In genomic region chr3:48397767-48398681, GRCh38 we compare ENCODE assay signal across 23 cellular contexts. TPM values are rescaled to one million over a fixed set of nuclear protein-coding genes. Genes with fewer than 3 reads are reported as not detected.
DNase-seq lines count a peak whose midpoint lies in the region; ATAC-seq, FAIRE-seq and TF ChIP-seq lines count a peak whose summit lies in the region.
"Had no signal": no experiment of that assay in that cellular context is flagged by ENCODE, and none has a peak within 500 bp of the region (broad histone marks: within the 10 kb centered on the region; RNA-seq: fewer than 3 reads in every experiment).

No MANE protein-coding gene starts in this region.

- H3K9me3 ChIP-seq in BE2C: no peaks in the 10 kb centered on the region
- H3K9me3 ChIP-seq: A549, upper lobe of left lung had no signal

- no peak for TF ChIP-seq POLR2A in H54 (IDR thresholded peaks at IDR 0.05; ENCODE audit: low read depth, low read length)

- H3K27ac ChIP-seq in layer of hippocampus (ENCODE audit: low read depth, low read length): peak overlapping the region; percentile 27
- H3K27ac ChIP-seq: A549, foreskin keratinocyte, upper lobe of left lung had no signal

- CTCF ChIA-PET in activated CD8-positive, alpha-beta memory T cell treated with anti-CD3 and anti-CD28 coated beads, Interleukin-2, amount 10 ng/mL, durations not matched to agents 7 days and 5 days (lab: Charles Lee): interaction anchor here (1.1 to 4.5 kb wide), 3 partner anchors 10 to 125 kb away, joined by 3 to 161 read pairs (median 43); no protein-coding TSS in a partner anchor

- no peak overlapping the region for H3K27ac Mint-ChIP-seq in activated CD8-positive, alpha-beta memory T cell treated with anti-CD3 and anti-CD28 coated beads, Interleukin-2, amount 10 ng/mL, durations not matched to agents 7 days and 5 days
- H3K27ac Mint-ChIP-seq: activated B cell treated with CpG ODN at 0.5 μM for 24 hours; stimulated activated memory B cell treated with anti-CD40 and anti-IgM and Interleukin-4, amounts not matched to agents 10 μg/mL and 1 μg/mL and 100 μg/mL, for 72 hours had no signal

- FAIRE-seq in H54 (lab: Jason Lieb, UNC): no peak
- FAIRE-seq: A549, endometrium had no signal

- H3K27me3 Mint-ChIP-seq in activated CD8-positive, alpha-beta memory T cell treated with anti-CD3 and anti-CD28 coated beads, Interleukin-2, amount 10 ng/mL, durations not matched to agents 7 days and 5 days: peaks cover 11% of the 10 kb centered on the region

- TF ChIP-seq CTCF in BE2C (IDR thresholded peaks at IDR 0.05; ENCODE audit: low read depth, low read length): no peak

- no peak overlapping the region for H3K4me3 Mint-ChIP-seq in activated CD8-positive, alpha-beta memory T cell treated with anti-CD3 and anti-CD28 coated beads, Interleukin-2, amount 10 ng/mL, durations not matched to agents 7 days and 5 days
- H3K4me3 Mint-ChIP-seq: activated B cell treated with CpG ODN at 0.5 μM for 24 hours; stimulated activated memory B cell treated with anti-CD40 and anti-IgM and Interleukin-4, amounts not matched to agents 10 μg/mL and 1 μg/mL and 100 μg/mL, for 72 hours had no signal

- DNase-seq in activated CD8-positive, alpha-beta memory T cell treated with anti-CD3 and anti-CD28 coated beads, Interleukin-2, amount 10 ng/mL, durations not matched to agents 7 days and 5 days: peak; percentile 34
- DNase-seq in activated CD8-positive, alpha-beta memory T cell treated with anti-CD3 and anti-CD28 coated beads, Interleukin-2, amount 50 U/mL, for 48 hours: no peak
- DNase-seq in ureter (ENCODE audit: low spot score): peak; percentile 36
- DNase-seq in H54 (ENCODE audit: insufficient read length, low spot score): no peak
- DNase-seq in BE2C: no peak
- DNase-seq: activated B cell treated with CpG ODN at 0.5 μM for 24 hours, activated gamma-delta T cell treated with Interleukin-2 at 50 U/mL for 16 hours, anterior cingulate cortex, cerebellar nuclear complex, DMS53, foreskin keratinocyte, MM.1S, NCI-H187, NCI-H510A, SIG-M5, T-helper 2 cell had no signal

- no peak overlapping the region for H3K4me3 ChIP-seq in BE2C (ENCODE audit: low read depth, low read length)
- H3K4me3 ChIP-seq: A549, upper lobe of left lung had no signal

- no peaks in the 10 kb centered on the region for H3K27me3 ChIP-seq in layer of hippocampus (ENCODE audit: control insufficient read depth, insufficient read depth, low read length)
- H3K27me3 ChIP-seq in BE2C: no peaks in the 10 kb centered on the region
- H3K27me3 ChIP-seq: foreskin keratinocyte, upper lobe of left lung had no signal

- H3K4me1 Mint-ChIP-seq in activated CD8-positive, alpha-beta memory T cell treated with anti-CD3 and anti-CD28 coated beads, Interleukin-2, amount 10 ng/mL, durations not matched to agents 7 days and 5 days: no peaks in the 10 kb centered on the region
- H3K4me1 Mint-ChIP-seq: activated B cell treated with CpG ODN at 0.5 μM for 24 hours had no signal

- H3K36me3 ChIP-seq in BE2C: no peaks in the 10 kb centered on the region
- H3K36me3 ChIP-seq: upper lobe of left lung had no signal

- no peak for ATAC-seq in activated CD8-positive, alpha-beta memory T cell treated with anti-CD3 and anti-CD28 coated beads, Interleukin-2, amount 10 ng/mL, durations not matched to agents 7 days and 5 days
- ATAC-seq: foreskin keratinocyte; stimulated activated memory B cell treated with anti-CD40 and anti-IgM and Interleukin-4, amounts not matched to agents 10 μg/mL and 1 μg/mL and 100 μg/mL, for 72 hours had no signal

- no peaks in the 10 kb centered on the region for H3K36me3 Mint-ChIP-seq in activated CD8-positive, alpha-beta memory T cell treated with anti-CD3 and anti-CD28 coated beads, Interleukin-2, amount 10 ng/mL, durations not matched to agents 7 days and 5 days
- H3K36me3 Mint-ChIP-seq: CD14-positive monocyte; stimulated activated memory B cell treated with anti-CD40 and anti-IgM and Interleukin-4, amounts not matched to agents 10 μg/mL and 1 μg/mL and 100 μg/mL, for 72 hours had no signal

- H3K4me1 ChIP-seq in BE2C: no peaks in the 10 kb centered on the region
- H3K4me1 ChIP-seq: upper lobe of left lung had no signal

- H3K9me3 Mint-ChIP-seq in activated CD8-positive, alpha-beta memory T cell treated with anti-CD3 and anti-CD28 coated beads, Interleukin-2, amount 10 ng/mL, durations not matched to agents 7 days and 5 days (ENCODE audit: low read depth): no peaks in the 10 kb centered on the region
- H3K9me3 Mint-ChIP-seq: activated B cell treated with CpG ODN at 0.5 μM for 24 hours; CD14-positive monocyte; stimulated activated memory B cell treated with anti-CD40 and anti-IgM and Interleukin-4, amounts not matched to agents 10 μg/mL and 1 μg/mL and 100 μg/mL, for 72 hours had no signal

RNA-seq across cellular contexts. Expression of gene FBXW12, which starts 26.0 kb away (rescaled TPM):
- total RNA-seq in activated CD8-positive, alpha-beta memory T cell treated with anti-CD3 and anti-CD28 coated beads, Interleukin-2, amount 10 ng/mL, durations not matched to agents 7 days and 5 days: not detected
- total RNA-seq in ureter: 0.23 TPM
- 0.37 TPM for polyA plus RNA-seq in BE2C (2012; ENCODE audit: insufficient read depth, insufficient read length, low read depth)
- total RNA-seq: activated B cell treated with CpG ODN at 0.5 μM for 24 hours, foreskin keratinocyte, liver, upper lobe of left lung had no signal
- polyA plus RNA-seq: A549, CD14-positive monocyte, foreskin keratinocyte, liver had no signal

RNA-seq across cellular contexts. Expression of gene PLXNB1, which starts 31.9 kb away (rescaled TPM):
- total RNA-seq in activated CD8-positive, alpha-beta memory T cell treated with anti-CD3 and anti-CD28 coated beads, Interleukin-2, amount 10 ng/mL, durations not matched to agents 7 days and 5 days: 1 to 10 TPM; 1.8 to 4.0 TPM
- total RNA-seq in ureter: 259 TPM
- polyA plus RNA-seq in BE2C (2012; ENCODE audit: insufficient read depth, insufficient read length, low read depth): 24.9 TPM

RNA-seq across cellular contexts. Expression of gene CCDC51, which starts 41.9 kb away (rescaled TPM):
- total RNA-seq in activated CD8-positive, alpha-beta memory T cell treated with anti-CD3 and anti-CD28 coated beads, Interleukin-2, amount 10 ng/mL, durations not matched to agents 7 days and 5 days: 10 to 100 TPM; 18.4 to 21.9 TPM
- total RNA-seq in ureter: 10.4 TPM
- polyA plus RNA-seq in BE2C (2012; ENCODE audit: insufficient read depth, insufficient read length, low read depth): 33.3 TPM

RNA-seq across cellular contexts. Expression of gene TMA7, which starts 42.0 kb away (rescaled TPM):
- 100 to 1,000 TPM; 219 to 298 TPM for total RNA-seq in activated CD8-positive, alpha-beta memory T cell treated with anti-CD3 and anti-CD28 coated beads, Interleukin-2, amount 10 ng/mL, durations not matched to agents 7 days and 5 days
- 237 TPM for total RNA-seq in ureter
- 249 TPM for polyA plus RNA-seq in BE2C (2012; ENCODE audit: insufficient read depth, insufficient read length, low read depth)

RNA-seq across cellular contexts. Expression of gene ATRIP, which starts 48.5 kb away (rescaled TPM):
- total RNA-seq in activated CD8-positive, alpha-beta memory T cell treated with anti-CD3 and anti-CD28 coated beads, Interleukin-2, amount 10 ng/mL, durations not matched to agents 7 days and 5 days: 10 to 100 TPM; 20.9 to 21.2 TPM
- 9.6 TPM for total RNA-seq in ureter
- polyA plus RNA-seq in BE2C (2012; ENCODE audit: insufficient read depth, insufficient read length, low read depth): 9.0 TPM

Comparison
In these comparisons a context has a peak if more than half of its experiments do, and no peak if none do; other contexts are left out.
1. DNase-seq: peak in activated CD8-positive, alpha-beta memory T cell treated with anti-CD3 and anti-CD28 coated beads, Interleukin-2, amount 10 ng/mL, durations not matched to agents 7 days and 5 days (single experiment) and ureter (single experiment); none in activated CD8-positive, alpha-beta memory T cell treated with anti-CD3 and anti-CD28 coated beads, Interleukin-2, amount 50 U/mL, for 48 hours (single experiment), H54 (single experiment) and BE2C (single experiment).
2. RNA of gene PLXNB1, which starts 31.9 kb away (total RNA-seq): 259 TPM in ureter (single experiment); 1.8 to 4.0 TPM in activated CD8-positive, alpha-beta memory T cell treated with anti-CD3 and anti-CD28 coated beads, Interleukin-2, amount 10 ng/mL, durations not matched to agents 7 days and 5 days; every median in the first group is over 10 times any median in the second.